Comparison of ENCODE assay signal across 1 cellular context in genomic region chr5:5340206-5340729, GRCh38.
TF ChIP-seq lines count a peak whose summit lies in the region.

No MANE protein-coding gene starts in this region.

TF ChIP-seq in HEK293, 187 proteins besides CTCF, POLR2A, EP300 and RAD21 (continued from another document):
- TF ChIP-seq ZNF549 (tag by site-specific recombination; IDR thresholded peaks at IDR 0.05) (no peak), ZSCAN23 (tag by site-specific recombination; IDR thresholded peaks at IDR 0.05) (peak; percentile 89; the same call in 1 of the 2 replicates), ZNF311 (tag by site-specific recombination; IDR thresholded peaks at IDR 0.05; ENCODE audit: borderline replicate concordance) (no peak), ZNF416 (tag by site-specific recombination; IDR thresholded peaks at IDR 0.05) (0 out of 2 replicates have a peak, but pooled peaks have one; percentile 32), ZNF223 (tag by site-specific recombination; IDR thresholded peaks at IDR 0.05) (no peak), IKZF3 (tag by site-specific recombination; IDR thresholded peaks at IDR 0.05) (no peak; the same call in 1 of the 2 replicates), ZNF341 (tag by site-specific recombination; IDR thresholded peaks at IDR 0.05; ENCODE audit: low read depth) (no peak), MEIS1 (CRISPR knock-in tag; IDR thresholded peaks at IDR 0.05; ENCODE audit: borderline replicate concordance) (0 out of 2 replicates have a peak, but pooled peaks have one; percentile 25), PRDM1 (tag by site-specific recombination; IDR thresholded peaks at IDR 0.05) (no peak), ZNF548 (tag by site-specific recombination; IDR thresholded peaks at IDR 0.05) (no peak), ZNF366 (tag by site-specific recombination; conservative IDR thresholded peaks at IDR 0.05) (peak; percentile 92), ZNF600 (tag by site-specific recombination; IDR thresholded peaks at IDR 0.05) (peak; percentile 97), ZNF449 (tag by site-specific recombination; IDR thresholded peaks at IDR 0.05) (no peak), ZNF747 (tag by site-specific recombination; IDR thresholded peaks at IDR 0.05) (no peak), ZNF324 (tag by site-specific recombination; IDR thresholded peaks at IDR 0.05) (peak; percentile 99), ZNF16 (tag by site-specific recombination; IDR thresholded peaks at IDR 0.05; ENCODE audit: low read depth) (no peak), ZSCAN16 (tag by site-specific recombination; IDR thresholded peaks at IDR 0.05) (no peak)
- TF ChIP-seq, protein P1, sequence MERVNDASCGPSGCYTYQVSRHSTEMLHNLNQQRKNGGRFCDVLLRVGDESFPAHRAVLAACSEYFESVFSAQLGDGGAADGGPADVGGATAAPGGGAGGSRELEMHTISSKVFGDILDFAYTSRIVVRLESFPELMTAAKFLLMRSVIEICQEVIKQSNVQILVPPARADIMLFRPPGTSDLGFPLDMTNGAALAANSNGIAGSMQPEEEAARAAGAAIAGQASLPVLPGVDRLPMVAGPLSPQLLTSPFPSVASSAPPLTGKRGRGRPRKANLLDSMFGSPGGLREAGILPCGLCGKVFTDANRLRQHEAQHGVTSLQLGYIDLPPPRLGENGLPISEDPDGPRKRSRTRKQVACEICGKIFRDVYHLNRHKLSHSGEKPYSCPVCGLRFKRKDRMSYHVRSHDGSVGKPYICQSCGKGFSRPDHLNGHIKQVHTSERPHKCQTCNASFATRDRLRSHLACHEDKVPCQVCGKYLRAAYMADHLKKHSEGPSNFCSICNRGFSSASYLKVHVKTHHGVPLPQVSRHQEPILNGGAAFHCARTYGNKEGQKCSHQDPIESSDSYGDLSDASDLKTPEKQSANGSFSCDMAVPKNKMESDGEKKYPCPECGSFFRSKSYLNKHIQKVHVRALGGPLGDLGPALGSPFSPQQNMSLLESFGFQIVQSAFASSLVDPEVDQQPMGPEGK (tag by site-specific recombination; IDR thresholded peaks at IDR 0.05), result peak; percentile 93
- TF ChIP-seq, protein P2, sequence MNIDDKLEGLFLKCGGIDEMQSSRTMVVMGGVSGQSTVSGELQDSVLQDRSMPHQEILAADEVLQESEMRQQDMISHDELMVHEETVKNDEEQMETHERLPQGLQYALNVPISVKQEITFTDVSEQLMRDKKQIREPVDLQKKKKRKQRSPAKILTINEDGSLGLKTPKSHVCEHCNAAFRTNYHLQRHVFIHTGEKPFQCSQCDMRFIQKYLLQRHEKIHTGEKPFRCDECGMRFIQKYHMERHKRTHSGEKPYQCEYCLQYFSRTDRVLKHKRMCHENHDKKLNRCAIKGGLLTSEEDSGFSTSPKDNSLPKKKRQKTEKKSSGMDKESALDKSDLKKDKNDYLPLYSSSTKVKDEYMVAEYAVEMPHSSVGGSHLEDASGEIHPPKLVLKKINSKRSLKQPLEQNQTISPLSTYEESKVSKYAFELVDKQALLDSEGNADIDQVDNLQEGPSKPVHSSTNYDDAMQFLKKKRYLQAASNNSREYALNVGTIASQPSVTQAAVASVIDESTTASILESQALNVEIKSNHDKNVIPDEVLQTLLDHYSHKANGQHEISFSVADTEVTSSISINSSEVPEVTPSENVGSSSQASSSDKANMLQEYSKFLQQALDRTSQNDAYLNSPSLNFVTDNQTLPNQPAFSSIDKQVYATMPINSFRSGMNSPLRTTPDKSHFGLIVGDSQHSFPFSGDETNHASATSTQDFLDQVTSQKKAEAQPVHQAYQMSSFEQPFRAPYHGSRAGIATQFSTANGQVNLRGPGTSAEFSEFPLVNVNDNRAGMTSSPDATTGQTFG (tag by site-specific recombination; IDR thresholded peaks at IDR 0.05; ENCODE audit: borderline replicate concordance), result no peak
- TF ChIP-seq, protein P3, sequence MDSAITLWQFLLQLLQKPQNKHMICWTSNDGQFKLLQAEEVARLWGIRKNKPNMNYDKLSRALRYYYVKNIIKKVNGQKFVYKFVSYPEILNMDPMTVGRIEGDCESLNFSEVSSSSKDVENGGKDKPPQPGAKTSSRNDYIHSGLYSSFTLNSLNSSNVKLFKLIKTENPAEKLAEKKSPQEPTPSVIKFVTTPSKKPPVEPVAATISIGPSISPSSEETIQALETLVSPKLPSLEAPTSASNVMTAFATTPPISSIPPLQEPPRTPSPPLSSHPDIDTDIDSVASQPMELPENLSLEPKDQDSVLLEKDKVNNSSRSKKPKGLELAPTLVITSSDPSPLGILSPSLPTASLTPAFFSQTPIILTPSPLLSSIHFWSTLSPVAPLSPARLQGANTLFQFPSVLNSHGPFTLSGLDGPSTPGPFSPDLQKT (IDR thresholded peaks at IDR 0.05; ENCODE audit: borderline replicate concordance, low read depth, low read length), result no peak
- TF ChIP-seq, protein P4, sequence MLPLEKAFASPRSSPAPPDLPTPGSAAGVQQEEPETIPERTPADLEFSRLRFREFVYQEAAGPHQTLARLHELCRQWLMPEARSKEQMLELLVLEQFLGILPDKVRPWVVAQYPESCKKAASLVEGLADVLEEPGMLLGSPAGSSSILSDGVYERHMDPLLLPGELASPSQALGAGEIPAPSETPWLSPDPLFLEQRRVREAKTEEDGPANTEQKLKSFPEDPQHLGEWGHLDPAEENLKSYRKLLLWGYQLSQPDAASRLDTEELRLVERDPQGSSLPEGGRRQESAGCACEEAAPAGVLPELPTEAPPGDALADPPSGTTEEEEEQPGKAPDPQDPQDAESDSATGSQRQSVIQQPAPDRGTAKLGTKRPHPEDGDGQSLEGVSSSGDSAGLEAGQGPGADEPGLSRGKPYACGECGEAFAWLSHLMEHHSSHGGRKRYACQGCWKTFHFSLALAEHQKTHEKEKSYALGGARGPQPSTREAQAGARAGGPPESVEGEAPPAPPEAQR (tag by site-specific recombination; IDR thresholded peaks at IDR 0.05), result no peak; the same call in 1 of the 2 replicates
- TF ChIP-seq, protein P5, sequence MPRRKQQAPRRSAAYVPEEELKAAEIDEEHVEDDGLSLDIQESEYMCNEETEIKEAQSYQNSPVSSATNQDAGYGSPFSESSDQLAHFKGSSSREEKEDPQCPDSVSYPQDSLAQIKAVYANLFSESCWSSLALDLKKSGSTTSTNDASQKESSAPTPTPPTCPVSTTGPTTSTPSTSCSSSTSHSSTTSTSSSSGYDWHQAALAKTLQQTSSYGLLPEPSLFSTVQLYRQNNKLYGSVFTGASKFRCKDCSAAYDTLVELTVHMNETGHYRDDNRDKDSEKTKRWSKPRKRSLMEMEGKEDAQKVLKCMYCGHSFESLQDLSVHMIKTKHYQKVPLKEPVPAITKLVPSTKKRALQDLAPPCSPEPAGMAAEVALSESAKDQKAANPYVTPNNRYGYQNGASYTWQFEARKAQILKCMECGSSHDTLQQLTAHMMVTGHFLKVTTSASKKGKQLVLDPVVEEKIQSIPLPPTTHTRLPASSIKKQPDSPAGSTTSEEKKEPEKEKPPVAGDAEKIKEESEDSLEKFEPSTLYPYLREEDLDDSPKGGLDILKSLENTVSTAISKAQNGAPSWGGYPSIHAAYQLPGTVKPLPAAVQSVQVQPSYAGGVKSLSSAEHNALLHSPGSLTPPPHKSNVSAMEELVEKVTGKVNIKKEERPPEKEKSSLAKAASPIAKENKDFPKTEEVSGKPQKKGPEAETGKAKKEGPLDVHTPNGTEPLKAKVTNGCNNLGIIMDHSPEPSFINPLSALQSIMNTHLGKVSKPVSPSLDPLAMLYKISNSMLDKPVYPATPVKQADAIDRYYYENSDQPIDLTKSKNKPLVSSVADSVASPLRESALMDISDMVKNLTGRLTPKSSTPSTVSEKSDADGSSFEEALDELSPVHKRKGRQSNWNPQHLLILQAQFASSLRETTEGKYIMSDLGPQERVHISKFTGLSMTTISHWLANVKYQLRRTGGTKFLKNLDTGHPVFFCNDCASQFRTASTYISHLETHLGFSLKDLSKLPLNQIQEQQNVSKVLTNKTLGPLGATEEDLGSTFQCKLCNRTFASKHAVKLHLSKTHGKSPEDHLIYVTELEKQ (tag by site-specific recombination; IDR thresholded peaks at IDR 0.05; ENCODE audit: borderline replicate concordance), result peak; percentile 65; the same call in 1 of the 2 replicates
- TF ChIP-seq, protein P6, sequence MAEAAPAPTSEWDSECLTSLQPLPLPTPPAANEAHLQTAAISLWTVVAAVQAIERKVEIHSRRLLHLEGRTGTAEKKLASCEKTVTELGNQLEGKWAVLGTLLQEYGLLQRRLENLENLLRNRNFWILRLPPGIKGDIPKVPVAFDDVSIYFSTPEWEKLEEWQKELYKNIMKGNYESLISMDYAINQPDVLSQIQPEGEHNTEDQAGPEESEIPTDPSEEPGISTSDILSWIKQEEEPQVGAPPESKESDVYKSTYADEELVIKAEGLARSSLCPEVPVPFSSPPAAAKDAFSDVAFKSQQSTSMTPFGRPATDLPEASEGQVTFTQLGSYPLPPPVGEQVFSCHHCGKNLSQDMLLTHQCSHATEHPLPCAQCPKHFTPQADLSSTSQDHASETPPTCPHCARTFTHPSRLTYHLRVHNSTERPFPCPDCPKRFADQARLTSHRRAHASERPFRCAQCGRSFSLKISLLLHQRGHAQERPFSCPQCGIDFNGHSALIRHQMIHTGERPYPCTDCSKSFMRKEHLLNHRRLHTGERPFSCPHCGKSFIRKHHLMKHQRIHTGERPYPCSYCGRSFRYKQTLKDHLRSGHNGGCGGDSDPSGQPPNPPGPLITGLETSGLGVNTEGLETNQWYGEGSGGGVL (tag by site-specific recombination; IDR thresholded peaks at IDR 0.05), result peak; percentile 94
- TF ChIP-seq, protein P7, sequence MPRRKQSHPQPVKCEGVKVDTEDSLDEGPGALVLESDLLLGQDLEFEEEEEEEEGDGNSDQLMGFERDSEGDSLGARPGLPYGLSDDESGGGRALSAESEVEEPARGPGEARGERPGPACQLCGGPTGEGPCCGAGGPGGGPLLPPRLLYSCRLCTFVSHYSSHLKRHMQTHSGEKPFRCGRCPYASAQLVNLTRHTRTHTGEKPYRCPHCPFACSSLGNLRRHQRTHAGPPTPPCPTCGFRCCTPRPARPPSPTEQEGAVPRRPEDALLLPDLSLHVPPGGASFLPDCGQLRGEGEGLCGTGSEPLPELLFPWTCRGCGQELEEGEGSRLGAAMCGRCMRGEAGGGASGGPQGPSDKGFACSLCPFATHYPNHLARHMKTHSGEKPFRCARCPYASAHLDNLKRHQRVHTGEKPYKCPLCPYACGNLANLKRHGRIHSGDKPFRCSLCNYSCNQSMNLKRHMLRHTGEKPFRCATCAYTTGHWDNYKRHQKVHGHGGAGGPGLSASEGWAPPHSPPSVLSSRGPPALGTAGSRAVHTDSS (tag by site-specific recombination; IDR thresholded peaks at IDR 0.05), result no peak
- TF ChIP-seq, protein P8, sequence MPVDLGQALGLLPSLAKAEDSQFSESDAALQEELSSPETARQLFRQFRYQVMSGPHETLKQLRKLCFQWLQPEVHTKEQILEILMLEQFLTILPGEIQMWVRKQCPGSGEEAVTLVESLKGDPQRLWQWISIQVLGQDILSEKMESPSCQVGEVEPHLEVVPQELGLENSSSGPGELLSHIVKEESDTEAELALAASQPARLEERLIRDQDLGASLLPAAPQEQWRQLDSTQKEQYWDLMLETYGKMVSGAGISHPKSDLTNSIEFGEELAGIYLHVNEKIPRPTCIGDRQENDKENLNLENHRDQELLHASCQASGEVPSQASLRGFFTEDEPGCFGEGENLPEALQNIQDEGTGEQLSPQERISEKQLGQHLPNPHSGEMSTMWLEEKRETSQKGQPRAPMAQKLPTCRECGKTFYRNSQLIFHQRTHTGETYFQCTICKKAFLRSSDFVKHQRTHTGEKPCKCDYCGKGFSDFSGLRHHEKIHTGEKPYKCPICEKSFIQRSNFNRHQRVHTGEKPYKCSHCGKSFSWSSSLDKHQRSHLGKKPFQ (tag by site-specific recombination; IDR thresholded peaks at IDR 0.05), result no peak
